1 cellular context compared by ENCODE assay signal in genomic region chr9:137263506-137263905, GRCh38.
TF ChIP-seq lines count a peak whose summit lies in the region.

No MANE protein-coding gene starts in this region.

TF ChIP-seq in H1, 55 proteins besides CTCF, POLR2A, EP300 and RAD21:
- TF ChIP-seq KDM5A (IDR thresholded peaks at IDR 0.05; ENCODE audit: low read length), result no peak
- no peak for TF ChIP-seq SIX5 (IDR thresholded peaks at IDR 0.05; ENCODE audit: low read depth, low read length)
- no peak for TF ChIP-seq CHD7 (IDR thresholded peaks at IDR 0.05; ENCODE audit: insufficient replicate concordance, low read length)
- no peak for TF ChIP-seq RNF2 (IDR thresholded peaks at IDR 0.05; ENCODE audit: borderline replicate concordance, low read depth, low read length, missing control alignments, poor library complexity, severe bottlenecking)
- TF ChIP-seq SAP30 (IDR thresholded peaks at IDR 0.05; ENCODE audit: insufficient read depth, insufficient replicate concordance, low read length), result no peak
- no peak for TF ChIP-seq SIRT6 (IDR thresholded peaks at IDR 0.05; ENCODE audit: low read length)
- TF ChIP-seq SRF (IDR thresholded peaks at IDR 0.05; ENCODE audit: low read depth, low read length), result no peak
- no peak for TF ChIP-seq FOSL1 (IDR thresholded peaks at IDR 0.05; ENCODE audit: insufficient read depth, low read depth, low read length)
- TF ChIP-seq E2F6 (IDR thresholded peaks at IDR 0.05), result no peak
- TF ChIP-seq ASH2L (IDR thresholded peaks at IDR 0.05; ENCODE audit: low read length), result no peak
- no peak for TF ChIP-seq JUND (IDR thresholded peaks at IDR 0.05; ENCODE audit: low read length)
